Comparison of ENCODE assay signal across 8 cellular contexts in genomic region chr19:12723383-12723642, GRCh38. TPM values are rescaled to one million over a fixed set of nuclear protein-coding genes. Genes with fewer than 3 reads are reported as not detected.
A peak's percentile ranks its signal among the peaks of the same experiment; 100 is the strongest.
DNase-seq lines count a peak whose midpoint lies in the region; ATAC-seq, FAIRE-seq and TF ChIP-seq lines count a peak whose summit lies in the region.

No MANE protein-coding gene starts in this region.

- peak overlapping the region; percentile 83 to 97 (median 94) for H3K27ac Mint-ChIP-seq in CD4-positive, CD25-positive, alpha-beta regulatory T cell
- peak overlapping the region; percentile 68 for H3K27ac Mint-ChIP-seq in MCF 10A (ENCODE audit: low read depth, unreplicated experiment)

- peaks cover 34% of the 10 kb centered on the region for H3K4me1 ChIP-seq in CD4-positive, CD25-positive, alpha-beta regulatory T cell (ENCODE audit: control insufficient read depth, insufficient read depth, low read length, poor library complexity, severe bottlenecking)
- H3K4me1 ChIP-seq in muscle layer of colon (ENCODE audit: insufficient read depth, low read length): peaks cover 30% of the 10 kb centered on the region

- H3K36me3 ChIP-seq in CD4-positive, CD25-positive, alpha-beta regulatory T cell (ENCODE audit: control insufficient read depth, insufficient read depth, low read length): peaks cover 11% of the 10 kb centered on the region
- H3K36me3 ChIP-seq in muscle layer of colon (ENCODE audit: insufficient read depth, low read length): peaks cover 8% of the 10 kb centered on the region

- POLR2A ChIA-PET in MCF 10A (lab: Yijun Ruan, JAX): interaction anchor here (0.7 to 6.5 kb wide), 18 partner anchors 11 to 429 kb away, joined by 3 to 235 read pairs (median 5); partner anchors contain the start of genes BEST2, DHPS, DNASE2 and FBXW9

- peaks cover 3% of the 10 kb centered on the region for H3K36me3 Mint-ChIP-seq in CD4-positive, CD25-positive, alpha-beta regulatory T cell
- peaks cover 51% of the 10 kb centered on the region for H3K36me3 Mint-ChIP-seq in MCF 10A (ENCODE audit: insufficient read depth, unreplicated experiment)

- peaks cover 9 to 50% (median 33%) of the 10 kb centered on the region in 4 donors for H3K4me1 Mint-ChIP-seq in CD4-positive, CD25-positive, alpha-beta regulatory T cell
- peaks cover 12% of the 10 kb centered on the region for H3K4me1 Mint-ChIP-seq in MCF 10A (ENCODE audit: insufficient read depth, unreplicated experiment)

- H3K9me3 Mint-ChIP-seq in CD4-positive, CD25-positive, alpha-beta regulatory T cell: peaks cover 0 to 4% (median 0%) of the 10 kb centered on the region in 7 donors
- H3K9me3 Mint-ChIP-seq in MCF 10A (ENCODE audit: unreplicated experiment): no peaks in the 10 kb centered on the region

- H3K4me3 ChIP-seq in CD4-positive, CD25-positive, alpha-beta regulatory T cell (ENCODE audit: low read depth, low read length): peak overlapping the region; percentile 92
- peak overlapping the region; percentile 79 for H3K4me3 ChIP-seq in LNCaP clone FGC (ENCODE audit: low read depth, low read length)
- peak overlapping the region; percentile 62 to 94 for H3K4me3 ChIP-seq in muscle layer of colon (ENCODE audit: low read depth in 1 of 2, low read length in 2 of 2)

- ATAC-seq in CD4-positive, CD25-positive, alpha-beta regulatory T cell (ENCODE audit: low read depth in 2 of 2): no peak
- ATAC-seq in HG02885 (IDR thresholded peaks at IDR 0.05; ENCODE audit: poor library complexity, unreplicated experiment): no peak

- DNase-seq in CD4-positive, CD25-positive, alpha-beta regulatory T cell: peak in 1 of 3 donors; percentile 21
- DNase-seq in LNCaP clone FGC (ENCODE audit: low read depth) (no peak), MCF 10A (ENCODE audit: unreplicated experiment) (peak; percentile 27), HTR-8/SVneo (ENCODE audit: insufficient read length, low spot score) (no peak), globus pallidus (ENCODE audit: low spot score) (no peak)
- no peak for DNase-seq in activated CD4-positive, alpha-beta T cell treated with anti-CD3 and anti-CD28 coated beads, Interleukin-2, amount 50 U/mL, for 4 hours

- H3K27ac ChIP-seq in CD4-positive, CD25-positive, alpha-beta regulatory T cell (ENCODE audit: insufficient read depth, low read length, poor library complexity, severe bottlenecking): peak overlapping the region; percentile 86
- peak overlapping the region; percentile 94 for H3K27ac ChIP-seq in muscle layer of colon (ENCODE audit: low read depth, low read length)

- FAIRE-seq in HTR-8/SVneo (lab: Jason Lieb, UNC): no peak

- H3K27me3 Mint-ChIP-seq in CD4-positive, CD25-positive, alpha-beta regulatory T cell: peaks cover 7% of the 10 kb centered on the region
- H3K27me3 Mint-ChIP-seq in MCF 10A (ENCODE audit: insufficient read depth, unreplicated experiment): no peaks in the 10 kb centered on the region

- peak overlapping the region; percentile 93 to 95 (median 94) for H3K4me3 Mint-ChIP-seq in CD4-positive, CD25-positive, alpha-beta regulatory T cell
- H3K4me3 Mint-ChIP-seq in MCF 10A (ENCODE audit: unreplicated experiment): peak overlapping the region; percentile 96

- H3K9ac ChIP-seq in muscle layer of colon (ENCODE audit: low read length): peak overlapping the region; percentile 51

- H3K27me3 ChIP-seq in CD4-positive, CD25-positive, alpha-beta regulatory T cell (ENCODE audit: control insufficient read depth, insufficient read depth, low read length): no peaks in the 10 kb centered on the region
- H3K27me3 ChIP-seq in muscle layer of colon (ENCODE audit: control insufficient read depth in 1 of 2, insufficient read depth in 2 of 2, low read length in 2 of 2): no peaks in the 10 kb centered on the region

- intact Hi-C loops in MCF 10A (cut with micrococcal nuclease): loop anchor here (5.0 kb wide), 1 partner anchor 69 kb away; the partner anchor contains the start of gene JUNB

- no TSS peak for BruUV-seq in MCF 10A (replicated peaks; lab: Mats Ljungman, UMichigan)

- no peak for TF ChIP-seq CTCF in LNCaP clone FGC (IDR thresholded peaks at IDR 0.05; ENCODE audit: control insufficient read depth, extremely low read depth, insufficient read depth)
- TF ChIP-seq CTCF in MCF 10A (IDR thresholded peaks at IDR 0.05; ENCODE audit: unreplicated experiment): no peak

- no peaks in the 10 kb centered on the region for H3K9me3 ChIP-seq in CD4-positive, CD25-positive, alpha-beta regulatory T cell (ENCODE audit: control insufficient read depth in 2 of 2, low read length in 2 of 2)
- no peaks in the 10 kb centered on the region for H3K9me3 ChIP-seq in muscle layer of colon (ENCODE audit: low read length)

- CTCF ChIA-PET in MCF 10A (lab: Yijun Ruan, JAX): interaction anchor here (0.6 to 3.8 kb wide), 12 partner anchors 11 to 800 kb away, joined by 3 to 32 read pairs (median 4); partner anchors contain the start of genes GET3 and TRIR

RNA-seq across cellular contexts. Expression of gene TNPO2, which starts 0.4 kb away (rescaled TPM):
- 42.9 TPM for total RNA-seq in CD4-positive, CD25-positive, alpha-beta regulatory T cell
- polyA plus RNA-seq in CD4-positive, CD25-positive, alpha-beta regulatory T cell: 1 to 10 TPM; 1.7 to 3.1 (median 2.0) TPM
- 74.7 and 89.5 TPM in 2 replicates for total RNA-seq in MCF 10A (2022)

RNA-seq across cellular contexts. Expression of gene TRIR, which starts 11.2 kb away (rescaled TPM):
- 197 TPM for total RNA-seq in CD4-positive, CD25-positive, alpha-beta regulatory T cell
- polyA plus RNA-seq in CD4-positive, CD25-positive, alpha-beta regulatory T cell: 100 to 1,000 TPM; 238 to 323 (median 261) TPM
- 139 and 146 TPM in 2 replicates for total RNA-seq in MCF 10A (2022)

RNA-seq across cellular contexts. Expression of gene GET3, which starts 14.0 kb away (rescaled TPM):
- total RNA-seq in CD4-positive, CD25-positive, alpha-beta regulatory T cell: 37.9 TPM
- polyA plus RNA-seq in CD4-positive, CD25-positive, alpha-beta regulatory T cell: 10 to 100 TPM; 68.0 to 91.2 (median 81.9) TPM
- 62.9 and 67.1 TPM in 2 replicates for total RNA-seq in MCF 10A (2022)

RNA-seq across cellular contexts. Expression of gene FBXW9, which starts 26.9 kb away (rescaled TPM):
- total RNA-seq in CD4-positive, CD25-positive, alpha-beta regulatory T cell: 1.7 TPM
- polyA plus RNA-seq in CD4-positive, CD25-positive, alpha-beta regulatory T cell: 1 to 10 TPM; 5.0 to 8.1 (median 6.6) TPM
- total RNA-seq in MCF 10A (2022): 10.8 and 13.8 TPM in 2 replicates

RNA-seq across cellular contexts. Expression of gene BEST2, which starts 28.3 kb away (rescaled TPM):
- not detected for total RNA-seq in CD4-positive, CD25-positive, alpha-beta regulatory T cell
- not detected for polyA plus RNA-seq in CD4-positive, CD25-positive, alpha-beta regulatory T cell
- total RNA-seq in MCF 10A (2022): 0.70 and 0.83 TPM in 2 replicates
